Comparison of ENCODE assay signal across 8 cellular contexts in genomic region chr15:59501531-59502113, GRCh38.
DNase-seq lines count a peak whose midpoint lies in the region; ATAC-seq, FAIRE-seq and TF ChIP-seq lines count a peak whose summit lies in the region.

No MANE protein-coding gene starts in this region.

- peak; percentile 83 for TF ChIP-seq CTCF in mammary epithelial cell (conservative IDR thresholded peaks at IDR 0.05 in 1 of 2, IDR thresholded peaks at IDR 0.05 in 1 of 2; ENCODE audit: extremely low read depth in 1 of 2, insufficient read depth in 1 of 2, low read depth in 1 of 2, low read length in 2 of 2)

- DNase-seq in AML-193 (lab: John Stamatoyannopoulos, UW): peak; percentile 34 to 42
- DNase-seq in GM12892 (ENCODE audit: insufficient read length): peak; percentile 36
- peak; percentile 66 for DNase-seq in NCI-H748 (lab: John Stamatoyannopoulos, UW; ENCODE audit: unreplicated experiment)
- DNase-seq in mammary epithelial cell: peak; percentile 76
- peak in 1 of 2 donors; percentile 21 for DNase-seq in memory B cell (ENCODE audit: low spot score in 2 of 2)
- no peak for DNase-seq in T-cell
- no peak for DNase-seq in ureter (ENCODE audit: low spot score)

- peak; percentile 67 for FAIRE-seq in GM12892 (lab: Jason Lieb, UNC)

- H3K27ac Mint-ChIP-seq in memory B cell (no peak overlapping the region), T-cell (no peak overlapping the region)

- in situ Hi-C loops in mammary epithelial cell (cut with MboI; ENCODE audit: low sequenced_read_pairs in 2 of 2): no loop called here

- intact Hi-C loops in mammary epithelial cell (cut with micrococcal nuclease): loop anchor here (2.0 kb wide), 2 partner anchors 27 to 521 kb away; no protein-coding TSS in a partner anchor

- no peaks in the 10 kb centered on the region for H3K79me2 ChIP-seq in mammary epithelial cell (ENCODE audit: insufficient read depth, low read length)

- H3K9me3 Mint-ChIP-seq in memory B cell (no peaks in the 10 kb centered on the region), T-cell (no peaks in the 10 kb centered on the region)

- H3K4me3 ChIP-seq in mammary epithelial cell (replicated peaks in 1 of 3; ENCODE audit: insufficient read depth in 1 of 3, low read depth in 2 of 3, low read length in 3 of 3): no peak overlapping the region

- H3K4me1 Mint-ChIP-seq in memory B cell (no peaks in the 10 kb centered on the region), T-cell (no peaks in the 10 kb centered on the region)

- H3K36me3 Mint-ChIP-seq in memory B cell: no peaks in the 10 kb centered on the region
- H3K36me3 Mint-ChIP-seq in T-cell: no peaks in the 10 kb centered on the region

- no TSS peak for BruUV-seq in mammary epithelial cell (replicated peaks; lab: Mats Ljungman, UMichigan)

- H3K9me3 ChIP-seq in mammary epithelial cell (replicated peaks; ENCODE audit: insufficient read depth, low read length): no peaks in the 10 kb centered on the region

- TF ChIP-seq POLR2A in GM12892 (IDR thresholded peaks at IDR 0.05; ENCODE audit: low read depth, low read length): no peak
- TF ChIP-seq POLR2A in GM18505 (IDR thresholded peaks at IDR 0.05; ENCODE audit: borderline replicate concordance, extremely low read depth, insufficient read depth, insufficient read length): no peak

- POLR2A ChIA-PET in T-cell (lab: Charles Lee): interaction anchor here in 1 of 2 donors (0.5 kb wide), 1 partner anchor 322 kb away, joined by 5 read pairs; no protein-coding TSS in a partner anchor

- WGBS in mammary epithelial cell (ENCODE audit: low coverage, missing lambda C conversion rate): 34% methylated on average over 5 of the region's 5 CpGs

- H3K36me3 ChIP-seq in mammary epithelial cell (ENCODE audit: insufficient read depth, low read length): no peaks in the 10 kb centered on the region

- no peak overlapping the region for H2AFZ ChIP-seq in mammary epithelial cell (ENCODE audit: low read depth, low read length)

- dilution Hi-C loops in mammary epithelial cell (cut with HindIII; ENCODE audit: low sequenced_read_pairs): no loop called here

- H3K9ac ChIP-seq in mammary epithelial cell (ENCODE audit: insufficient read depth, low read length): no peak overlapping the region

- ATAC-seq in memory B cell (ENCODE audit: low read depth): peak; percentile 32
- no peak for ATAC-seq in T-cell (replicated peaks in 1 of 4)
- ATAC-seq in GM18505 (IDR thresholded peaks at IDR 0.05; ENCODE audit: unreplicated experiment): no peak

- no peak overlapping the region for H3K4me2 ChIP-seq in mammary epithelial cell (ENCODE audit: insufficient read depth, low read depth, low read length)

- no peaks in the 10 kb centered on the region for H3K27me3 Mint-ChIP-seq in memory B cell
- peaks cover 6% of the 10 kb centered on the region in 2 donors for H3K27me3 Mint-ChIP-seq in T-cell

- no peaks in the 10 kb centered on the region for H4K20me1 ChIP-seq in mammary epithelial cell (ENCODE audit: insufficient read depth, low read length)

- H3K4me3 Mint-ChIP-seq in memory B cell: no peak overlapping the region
- no peak overlapping the region for H3K4me3 Mint-ChIP-seq in T-cell

- no peak overlapping the region for H3K27ac ChIP-seq in mammary epithelial cell (ENCODE audit: insufficient read depth, low read depth, low read length)

- no peaks in the 10 kb centered on the region for H3K27me3 ChIP-seq in mammary epithelial cell (ENCODE audit: insufficient read depth, low read length)

- CTCF ChIA-PET in mammary epithelial cell (lab: Charles Lee; ENCODE audit: low non-redundant PET): no interaction called here
- CTCF ChIA-PET in T-cell (lab: Charles Lee): interaction anchor here in 1 of 2 donors (1.1 kb wide), 1 partner anchor 11 kb away, joined by 3 read pairs; no protein-coding TSS in a partner anchor

- H3K4me1 ChIP-seq in mammary epithelial cell (ENCODE audit: insufficient read depth, low read length): no peaks in the 10 kb centered on the region

Comparison
In these comparisons a context has a peak if more than half of its experiments do, and no peak if none do; other contexts are left out.
1. DNase-seq: peak in AML-193 (2 of 2), GM12892 (single experiment), NCI-H748 (single experiment) and mammary epithelial cell (single experiment); none in T-cell (0 of 34) and ureter (single experiment).